1 cellular context compared by ENCODE assay signal in the genomic region with DNA sequence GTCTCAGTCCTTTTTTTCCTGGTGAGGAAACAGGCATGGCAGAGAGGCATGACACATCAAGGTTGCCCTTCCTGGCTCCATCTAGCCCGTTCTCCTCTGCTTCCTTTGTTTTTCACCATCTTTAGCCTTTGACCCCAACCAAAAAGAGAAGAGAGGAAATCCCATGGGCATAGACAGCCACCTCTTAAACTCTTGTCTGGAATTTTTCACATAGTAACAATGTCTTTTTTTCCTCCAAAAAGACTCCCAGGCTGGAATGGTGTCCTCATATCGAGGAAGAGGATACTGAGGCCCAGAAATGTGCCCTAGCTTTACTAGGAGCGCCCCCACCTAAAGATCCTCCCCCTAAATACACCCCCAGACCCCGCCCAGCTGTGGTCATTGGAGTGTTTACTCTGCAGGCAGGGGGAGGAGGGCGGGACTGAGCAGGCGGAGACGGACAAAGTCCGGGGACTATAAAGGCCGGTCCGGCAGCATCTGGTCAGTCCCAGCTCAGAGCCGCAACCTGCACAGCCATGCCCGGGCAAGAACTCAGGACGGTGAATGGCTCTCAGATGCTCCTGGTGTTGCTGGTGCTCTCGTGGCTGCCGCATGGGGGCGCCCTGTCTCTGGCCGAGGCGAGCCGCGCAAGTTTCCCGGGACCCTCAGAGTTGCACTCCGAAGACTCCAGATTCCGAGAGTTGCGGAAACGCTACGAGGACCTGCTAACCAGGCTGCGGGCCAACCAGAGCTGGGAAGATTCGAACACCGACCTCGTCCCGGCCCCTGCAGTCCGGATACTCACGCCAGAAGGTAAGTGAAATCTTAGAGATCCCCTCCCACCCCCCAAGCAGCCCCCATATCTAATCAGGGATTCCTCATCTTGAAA.
TF ChIP-seq lines count a peak whose summit lies in the region.

A gene with protein sequence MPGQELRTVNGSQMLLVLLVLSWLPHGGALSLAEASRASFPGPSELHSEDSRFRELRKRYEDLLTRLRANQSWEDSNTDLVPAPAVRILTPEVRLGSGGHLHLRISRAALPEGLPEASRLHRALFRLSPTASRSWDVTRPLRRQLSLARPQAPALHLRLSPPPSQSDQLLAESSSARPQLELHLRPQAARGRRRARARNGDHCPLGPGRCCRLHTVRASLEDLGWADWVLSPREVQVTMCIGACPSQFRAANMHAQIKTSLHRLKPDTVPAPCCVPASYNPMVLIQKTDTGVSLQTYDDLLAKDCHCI (plus strand): TSS at position 484 of the 868 bp plus-strand sequence. CDS start 32 bp downstream, at position 516.

TF ChIP-seq in HEK293, 187 proteins besides CTCF, POLR2A, EP300 and RAD21 (continues in another document):
- TF ChIP-seq, protein P1, sequence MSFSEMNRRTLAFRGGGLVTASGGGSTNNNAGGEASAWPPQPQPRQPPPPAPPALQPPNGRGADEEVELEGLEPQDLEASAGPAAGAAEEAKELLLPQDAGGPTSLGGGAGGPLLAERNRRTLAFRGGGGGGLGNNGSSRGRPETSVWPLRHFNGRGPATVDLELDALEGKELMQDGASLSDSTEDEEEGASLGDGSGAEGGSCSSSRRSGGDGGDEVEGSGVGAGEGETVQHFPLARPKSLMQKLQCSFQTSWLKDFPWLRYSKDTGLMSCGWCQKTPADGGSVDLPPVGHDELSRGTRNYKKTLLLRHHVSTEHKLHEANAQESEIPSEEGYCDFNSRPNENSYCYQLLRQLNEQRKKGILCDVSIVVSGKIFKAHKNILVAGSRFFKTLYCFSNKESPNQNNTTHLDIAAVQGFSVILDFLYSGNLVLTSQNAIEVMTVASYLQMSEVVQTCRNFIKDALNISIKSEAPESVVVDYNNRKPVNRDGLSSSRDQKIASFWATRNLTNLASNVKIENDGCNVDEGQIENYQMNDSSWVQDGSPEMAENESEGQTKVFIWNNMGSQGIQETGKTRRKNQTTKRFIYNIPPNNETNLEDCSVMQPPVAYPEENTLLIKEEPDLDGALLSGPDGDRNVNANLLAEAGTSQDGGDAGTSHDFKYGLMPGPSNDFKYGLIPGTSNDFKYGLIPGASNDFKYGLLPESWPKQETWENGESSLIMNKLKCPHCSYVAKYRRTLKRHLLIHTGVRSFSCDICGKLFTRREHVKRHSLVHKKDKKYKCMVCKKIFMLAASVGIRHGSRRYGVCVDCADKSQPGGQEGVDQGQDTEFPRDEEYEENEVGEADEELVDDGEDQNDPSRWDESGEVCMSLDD (tag by site-specific recombination; IDR thresholded peaks at IDR 0.05) = peak; percentile 7; the same call in 1 of the 2 replicates
- TF ChIP-seq KLF1 (tag by site-specific recombination; IDR thresholded peaks at IDR 0.05) (peak; percentile 94), ZBTB20 (tag by site-specific recombination; IDR thresholded peaks at IDR 0.05) (no peak), SALL2 (tag by site-specific recombination; IDR thresholded peaks at IDR 0.05; ENCODE audit: borderline replicate concordance) (no peak), SP3 (tag by site-specific recombination; IDR thresholded peaks at IDR 0.05) (peak; percentile 79), ZNF394 (tag by site-specific recombination; IDR thresholded peaks at IDR 0.05; ENCODE audit: borderline replicate concordance) (peak; percentile 26; the same call in 1 of the 2 replicates), ZNF530 (tag by site-specific recombination; IDR thresholded peaks at IDR 0.05; ENCODE audit: low read depth) (no peak), ZNF10 (tag by site-specific recombination; IDR thresholded peaks at IDR 0.05) (no peak), ZNF549 (tag by site-specific recombination; IDR thresholded peaks at IDR 0.05) (no peak), KLF9 (tag by site-specific recombination; IDR thresholded peaks at IDR 0.05; ENCODE audit: low read depth) (0 out of 2 replicates have a peak, but pooled peaks have one; percentile 16), ZBTB7A (tag by site-specific recombination; IDR thresholded peaks at IDR 0.05; ENCODE audit: low read depth) (no peak), ZSCAN30 (tag by site-specific recombination; IDR thresholded peaks at IDR 0.05) (0 out of 2 replicates have a peak, but pooled peaks have one; percentile 34), GLI2 (tag by site-specific recombination; IDR thresholded peaks at IDR 0.05; ENCODE audit: borderline replicate concordance, low read depth) (no peak), ZBTB17 (tag by site-specific recombination; IDR thresholded peaks at IDR 0.05) (peak; percentile 61), ZNF654 (tag by site-specific recombination; IDR thresholded peaks at IDR 0.05; ENCODE audit: low read depth) (no peak), ZFHX2 (tag by site-specific recombination; conservative IDR thresholded peaks at IDR 0.05) (peak; percentile 81), ZNF558 (tag by site-specific recombination; IDR thresholded peaks at IDR 0.05) (no peak), IKZF3 (tag by site-specific recombination; IDR thresholded peaks at IDR 0.05) (peak; percentile 76), SETDB1 (IDR thresholded peaks at IDR 0.05; ENCODE audit: insufficient read length, low read length) (no peak), ZNF404 (tag by site-specific recombination; IDR thresholded peaks at IDR 0.05) (no peak), ZNF335 (tag by site-specific recombination; conservative IDR thresholded peaks at IDR 0.05) (peak; percentile 27; the same call in 1 of the 2 replicates), ZNF169 (tag by site-specific recombination; IDR thresholded peaks at IDR 0.05) (no peak), ZNF560 (tag by site-specific recombination; IDR thresholded peaks at IDR 0.05; ENCODE audit: borderline replicate concordance) (no peak), ZNF37A (tag by site-specific recombination; IDR thresholded peaks at IDR 0.05) (no peak), ZNF660 (tag by site-specific recombination; IDR thresholded peaks at IDR 0.05) (peak; percentile 17; the same call in 1 of the 2 replicates), EGR2 (tag by site-specific recombination; IDR thresholded peaks at IDR 0.05; ENCODE audit: low read depth) (peak; percentile 75), MZF1 (tag by site-specific recombination; IDR thresholded peaks at IDR 0.05; ENCODE audit: borderline replicate concordance) (no peak), PRDM1 (tag by site-specific recombination; IDR thresholded peaks at IDR 0.05) (no peak), ZNF791 (tag by site-specific recombination; IDR thresholded peaks at IDR 0.05) (no peak)
- TF ChIP-seq, protein P2, sequence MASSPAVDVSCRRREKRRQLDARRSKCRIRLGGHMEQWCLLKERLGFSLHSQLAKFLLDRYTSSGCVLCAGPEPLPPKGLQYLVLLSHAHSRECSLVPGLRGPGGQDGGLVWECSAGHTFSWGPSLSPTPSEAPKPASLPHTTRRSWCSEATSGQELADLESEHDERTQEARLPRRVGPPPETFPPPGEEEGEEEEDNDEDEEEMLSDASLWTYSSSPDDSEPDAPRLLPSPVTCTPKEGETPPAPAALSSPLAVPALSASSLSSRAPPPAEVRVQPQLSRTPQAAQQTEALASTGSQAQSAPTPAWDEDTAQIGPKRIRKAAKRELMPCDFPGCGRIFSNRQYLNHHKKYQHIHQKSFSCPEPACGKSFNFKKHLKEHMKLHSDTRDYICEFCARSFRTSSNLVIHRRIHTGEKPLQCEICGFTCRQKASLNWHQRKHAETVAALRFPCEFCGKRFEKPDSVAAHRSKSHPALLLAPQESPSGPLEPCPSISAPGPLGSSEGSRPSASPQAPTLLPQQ (tag by site-specific recombination; IDR thresholded peaks at IDR 0.05) = 0 out of 2 replicates have a peak, but pooled peaks have one; percentile 10
- TF ChIP-seq, protein P3, sequence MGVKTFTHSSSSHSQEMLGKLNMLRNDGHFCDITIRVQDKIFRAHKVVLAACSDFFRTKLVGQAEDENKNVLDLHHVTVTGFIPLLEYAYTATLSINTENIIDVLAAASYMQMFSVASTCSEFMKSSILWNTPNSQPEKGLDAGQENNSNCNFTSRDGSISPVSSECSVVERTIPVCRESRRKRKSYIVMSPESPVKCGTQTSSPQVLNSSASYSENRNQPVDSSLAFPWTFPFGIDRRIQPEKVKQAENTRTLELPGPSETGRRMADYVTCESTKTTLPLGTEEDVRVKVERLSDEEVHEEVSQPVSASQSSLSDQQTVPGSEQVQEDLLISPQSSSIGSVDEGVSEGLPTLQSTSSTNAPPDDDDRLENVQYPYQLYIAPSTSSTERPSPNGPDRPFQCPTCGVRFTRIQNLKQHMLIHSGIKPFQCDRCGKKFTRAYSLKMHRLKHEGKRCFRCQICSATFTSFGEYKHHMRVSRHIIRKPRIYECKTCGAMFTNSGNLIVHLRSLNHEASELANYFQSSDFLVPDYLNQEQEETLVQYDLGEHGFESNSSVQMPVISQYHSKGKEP (tag by site-specific recombination; IDR thresholded peaks at IDR 0.05) = 0 out of 2 replicates have a peak, but pooled peaks have one; percentile 46
- TF ChIP-seq, protein P4, sequence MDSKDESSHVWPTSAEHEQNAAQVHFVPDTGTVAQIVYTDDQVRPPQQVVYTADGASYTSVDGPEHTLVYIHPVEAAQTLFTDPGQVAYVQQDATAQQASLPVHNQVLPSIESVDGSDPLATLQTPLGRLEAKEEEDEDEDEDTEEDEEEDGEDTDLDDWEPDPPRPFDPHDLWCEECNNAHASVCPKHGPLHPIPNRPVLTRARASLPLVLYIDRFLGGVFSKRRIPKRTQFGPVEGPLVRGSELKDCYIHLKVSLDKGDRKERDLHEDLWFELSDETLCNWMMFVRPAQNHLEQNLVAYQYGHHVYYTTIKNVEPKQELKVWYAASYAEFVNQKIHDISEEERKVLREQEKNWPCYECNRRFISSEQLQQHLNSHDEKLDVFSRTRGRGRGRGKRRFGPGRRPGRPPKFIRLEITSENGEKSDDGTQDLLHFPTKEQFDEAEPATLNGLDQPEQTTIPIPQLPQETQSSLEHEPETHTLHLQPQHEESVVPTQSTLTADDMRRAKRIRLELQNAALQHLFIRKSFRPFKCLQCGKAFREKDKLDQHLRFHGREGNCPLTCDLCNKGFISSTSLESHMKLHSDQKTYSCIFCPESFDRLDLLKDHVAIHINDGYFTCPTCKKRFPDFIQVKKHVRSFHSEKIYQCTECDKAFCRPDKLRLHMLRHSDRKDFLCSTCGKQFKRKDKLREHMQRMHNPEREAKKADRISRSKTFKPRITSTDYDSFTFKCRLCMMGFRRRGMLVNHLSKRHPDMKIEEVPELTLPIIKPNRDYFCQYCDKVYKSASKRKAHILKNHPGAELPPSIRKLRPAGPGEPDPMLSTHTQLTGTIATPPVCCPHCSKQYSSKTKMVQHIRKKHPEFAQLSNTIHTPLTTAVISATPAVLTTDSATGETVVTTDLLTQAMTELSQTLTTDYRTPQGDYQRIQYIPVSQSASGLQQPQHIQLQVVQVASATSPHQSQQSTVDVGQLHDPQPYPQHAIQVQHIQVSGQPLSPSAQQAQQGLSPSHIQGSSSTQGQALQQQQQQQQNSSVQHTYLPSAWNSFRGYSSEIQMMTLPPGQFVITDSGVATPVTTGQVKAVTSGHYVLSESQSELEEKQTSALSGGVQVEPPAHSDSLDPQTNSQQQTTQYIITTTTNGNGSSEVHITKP (tag by site-specific recombination; IDR thresholded peaks at IDR 0.05) = 0 out of 2 replicates have a peak, but pooled peaks have one; percentile 8
- TF ChIP-seq, protein P5, sequence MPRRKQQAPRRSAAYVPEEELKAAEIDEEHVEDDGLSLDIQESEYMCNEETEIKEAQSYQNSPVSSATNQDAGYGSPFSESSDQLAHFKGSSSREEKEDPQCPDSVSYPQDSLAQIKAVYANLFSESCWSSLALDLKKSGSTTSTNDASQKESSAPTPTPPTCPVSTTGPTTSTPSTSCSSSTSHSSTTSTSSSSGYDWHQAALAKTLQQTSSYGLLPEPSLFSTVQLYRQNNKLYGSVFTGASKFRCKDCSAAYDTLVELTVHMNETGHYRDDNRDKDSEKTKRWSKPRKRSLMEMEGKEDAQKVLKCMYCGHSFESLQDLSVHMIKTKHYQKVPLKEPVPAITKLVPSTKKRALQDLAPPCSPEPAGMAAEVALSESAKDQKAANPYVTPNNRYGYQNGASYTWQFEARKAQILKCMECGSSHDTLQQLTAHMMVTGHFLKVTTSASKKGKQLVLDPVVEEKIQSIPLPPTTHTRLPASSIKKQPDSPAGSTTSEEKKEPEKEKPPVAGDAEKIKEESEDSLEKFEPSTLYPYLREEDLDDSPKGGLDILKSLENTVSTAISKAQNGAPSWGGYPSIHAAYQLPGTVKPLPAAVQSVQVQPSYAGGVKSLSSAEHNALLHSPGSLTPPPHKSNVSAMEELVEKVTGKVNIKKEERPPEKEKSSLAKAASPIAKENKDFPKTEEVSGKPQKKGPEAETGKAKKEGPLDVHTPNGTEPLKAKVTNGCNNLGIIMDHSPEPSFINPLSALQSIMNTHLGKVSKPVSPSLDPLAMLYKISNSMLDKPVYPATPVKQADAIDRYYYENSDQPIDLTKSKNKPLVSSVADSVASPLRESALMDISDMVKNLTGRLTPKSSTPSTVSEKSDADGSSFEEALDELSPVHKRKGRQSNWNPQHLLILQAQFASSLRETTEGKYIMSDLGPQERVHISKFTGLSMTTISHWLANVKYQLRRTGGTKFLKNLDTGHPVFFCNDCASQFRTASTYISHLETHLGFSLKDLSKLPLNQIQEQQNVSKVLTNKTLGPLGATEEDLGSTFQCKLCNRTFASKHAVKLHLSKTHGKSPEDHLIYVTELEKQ (tag by site-specific recombination; IDR thresholded peaks at IDR 0.05; ENCODE audit: borderline replicate concordance) = no peak
- TF ChIP-seq, protein P6, sequence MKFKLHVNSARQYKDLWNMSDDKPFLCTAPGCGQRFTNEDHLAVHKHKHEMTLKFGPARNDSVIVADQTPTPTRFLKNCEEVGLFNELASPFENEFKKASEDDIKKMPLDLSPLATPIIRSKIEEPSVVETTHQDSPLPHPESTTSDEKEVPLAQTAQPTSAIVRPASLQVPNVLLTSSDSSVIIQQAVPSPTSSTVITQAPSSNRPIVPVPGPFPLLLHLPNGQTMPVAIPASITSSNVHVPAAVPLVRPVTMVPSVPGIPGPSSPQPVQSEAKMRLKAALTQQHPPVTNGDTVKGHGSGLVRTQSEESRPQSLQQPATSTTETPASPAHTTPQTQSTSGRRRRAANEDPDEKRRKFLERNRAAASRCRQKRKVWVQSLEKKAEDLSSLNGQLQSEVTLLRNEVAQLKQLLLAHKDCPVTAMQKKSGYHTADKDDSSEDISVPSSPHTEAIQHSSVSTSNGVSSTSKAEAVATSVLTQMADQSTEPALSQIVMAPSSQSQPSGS (tag by site-specific recombination; IDR thresholded peaks at IDR 0.05; ENCODE audit: low read depth) = no peak
- TF ChIP-seq, protein P7, sequence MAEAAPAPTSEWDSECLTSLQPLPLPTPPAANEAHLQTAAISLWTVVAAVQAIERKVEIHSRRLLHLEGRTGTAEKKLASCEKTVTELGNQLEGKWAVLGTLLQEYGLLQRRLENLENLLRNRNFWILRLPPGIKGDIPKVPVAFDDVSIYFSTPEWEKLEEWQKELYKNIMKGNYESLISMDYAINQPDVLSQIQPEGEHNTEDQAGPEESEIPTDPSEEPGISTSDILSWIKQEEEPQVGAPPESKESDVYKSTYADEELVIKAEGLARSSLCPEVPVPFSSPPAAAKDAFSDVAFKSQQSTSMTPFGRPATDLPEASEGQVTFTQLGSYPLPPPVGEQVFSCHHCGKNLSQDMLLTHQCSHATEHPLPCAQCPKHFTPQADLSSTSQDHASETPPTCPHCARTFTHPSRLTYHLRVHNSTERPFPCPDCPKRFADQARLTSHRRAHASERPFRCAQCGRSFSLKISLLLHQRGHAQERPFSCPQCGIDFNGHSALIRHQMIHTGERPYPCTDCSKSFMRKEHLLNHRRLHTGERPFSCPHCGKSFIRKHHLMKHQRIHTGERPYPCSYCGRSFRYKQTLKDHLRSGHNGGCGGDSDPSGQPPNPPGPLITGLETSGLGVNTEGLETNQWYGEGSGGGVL (tag by site-specific recombination; IDR thresholded peaks at IDR 0.05) = peak; percentile 56
